18 cellular contexts compared by ENCODE assay signal in the genomic region with DNA sequence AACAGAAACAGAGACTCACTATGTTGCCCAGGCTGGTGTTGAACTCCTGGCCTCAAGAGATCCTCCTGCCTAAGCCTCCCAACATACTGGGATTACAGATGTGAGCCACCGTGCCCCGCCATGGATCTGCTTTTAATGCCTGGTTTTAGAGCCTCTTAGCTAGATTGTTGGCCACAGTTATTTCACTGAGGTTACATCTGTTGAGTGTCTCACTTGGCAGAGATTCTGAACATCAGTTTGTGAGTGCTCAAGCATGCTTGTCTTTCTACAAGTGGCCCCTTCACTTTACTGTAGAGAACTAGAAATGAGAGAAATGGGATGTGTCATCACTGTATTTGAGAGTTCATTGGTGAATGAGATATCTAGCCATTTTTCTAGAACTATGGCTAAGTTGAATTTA.
DNase-seq lines count a peak whose midpoint lies in the region; ATAC-seq and TF ChIP-seq lines count a peak whose summit lies in the region.
"Had no signal": no experiment of that assay in that cellular context is flagged by ENCODE, and none has a peak within 500 bp of the region (broad histone marks: within the 10 kb centered on the region; RNA-seq: fewer than 3 reads in every experiment).

No MANE protein-coding gene starts in this region.

- no peak overlapping the region for H2AK9ac ChIP-seq in IMR-90 (replicated peaks; ENCODE audit: low read depth, low read length, poor library complexity)

- H3K4me1 Mint-ChIP-seq in endodermal cell = peaks cover 5% of the 10 kb centered on the region

- H3K9ac ChIP-seq in IMR-90 (ENCODE audit: low read depth, low read length) (no peak overlapping the region), SK-N-SH (no peak overlapping the region), endodermal cell (ENCODE audit: extremely low read depth, low read length, poor library complexity, severe bottlenecking) (no peak overlapping the region), colonic mucosa (ENCODE audit: low read depth in 2 of 2, low read length in 2 of 2) (no peak overlapping the region)
- H3K9ac ChIP-seq: BLaER1 had no signal

- no peak overlapping the region for H2BK20ac ChIP-seq in IMR-90 (ENCODE audit: low read depth, low read length)

- H3K79me1 ChIP-seq in IMR-90 (ENCODE audit: low read depth in 1 of 2, low read length in 2 of 2) = peaks cover 3 to 34% of the 10 kb centered on the region in 2 experiments; a peak in 3 of 4 replicates

- no peak overlapping the region for H2BK15ac ChIP-seq in IMR-90 (ENCODE audit: low read depth, low read length)

- H2AK5ac ChIP-seq in IMR-90 (ENCODE audit: low read depth, low read length) = peak overlapping the region; percentile 70; the same call in 1 of the 2 replicates

- no peak overlapping the region for H3K4me3 Mint-ChIP-seq in endodermal cell
- H3K4me3 Mint-ChIP-seq: activated CD4-positive, alpha-beta memory T cell treated with anti-CD3 and anti-CD28 coated beads for 36 hours; brain; effector memory CD8-positive, alpha-beta T cell had no signal

- intact Hi-C loops in IMR-90 (cut with micrococcal nuclease) = no loop called here
- intact Hi-C loops in colonic mucosa (cut with DNase I) = no loop called here

- H3K4me2 ChIP-seq in IMR-90 (ENCODE audit: low read depth, low read length) (no peak overlapping the region), SK-N-SH (no peak overlapping the region)
- H3K4me2 ChIP-seq: BLaER1 had no signal

- CTCF ChIA-PET in IMR-90 (lab: Yijun Ruan, JAX) = interaction anchor here (1.0 kb wide), 1 partner anchor 137 kb away, joined by 5 read pairs; no protein-coding TSS in a partner anchor
- CTCF ChIA-PET in SK-N-SH (lab: Yijun Ruan, JAX) = interaction anchor here (1.3 kb wide), 1 partner anchor 19 kb away, joined by 3 read pairs; no protein-coding TSS in a partner anchor

- no peak for TF ChIP-seq POLR2A in IMR-90 (IDR thresholded peaks at IDR 0.05; ENCODE audit: low read depth, low read length)

- ATAC-seq in IMR-90 (ENCODE audit: low read depth) = no peak
- ATAC-seq: effector memory CD8-positive, alpha-beta T cell; heart right ventricle had no signal

- H2BK5ac ChIP-seq in IMR-90 (ENCODE audit: low read depth, low read length, poor library complexity, severe bottlenecking) = peak overlapping the region; percentile 23

- TF ChIP-seq EP300 in SK-N-SH (IDR thresholded peaks at IDR 0.05; ENCODE audit: borderline replicate concordance in 1 of 2, low read depth in 1 of 2, low read length in 1 of 2) = no peak

- H3K9me2 ChIP-seq in SK-N-SH = no peaks in the 10 kb centered on the region

- BruUV-seq in IMR-90 (replicated peaks; lab: Mats Ljungman, UMichigan) = no TSS peak

- H3K56ac ChIP-seq in IMR-90 (ENCODE audit: extremely low read depth, insufficient read depth, low read length) = no peak overlapping the region

- dilution Hi-C loops in IMR-90 (cut with HindIII; ENCODE audit: low sequenced_read_pairs, unreplicated experiment) = no loop called here

- peaks cover 84% of the 10 kb centered on the region for H3K79me2 ChIP-seq in SK-N-SH (ENCODE audit: insufficient read depth)

- no peak overlapping the region for H3K14ac ChIP-seq in IMR-90 (replicated peaks; ENCODE audit: low read depth, low read length)

- TF ChIP-seq RAD21 in IMR-90 (IDR thresholded peaks at IDR 0.05; ENCODE audit: low read length) (no peak), SK-N-SH (IDR thresholded peaks at IDR 0.05; ENCODE audit: low read length) (no peak)

- POLR2A ChIA-PET in IMR-90 (lab: Charles Lee; ENCODE audit: unreplicated experiment) (no interaction called here), SK-N-SH (lab: Yijun Ruan, JAX) (no interaction called here)

- no peak overlapping the region for H3K23ac ChIP-seq in IMR-90 (ENCODE audit: low read depth, low read length)

- H2BK120ac ChIP-seq in IMR-90 (ENCODE audit: low read depth, low read length) = no peak overlapping the region

- no peak for TF ChIP-seq CTCF in IMR-90 (conservative IDR thresholded peaks at IDR 0.05; ENCODE audit: low read depth, low read length)
- no peak for TF ChIP-seq CTCF in SK-N-SH (IDR thresholded peaks at IDR 0.05)
- TF ChIP-seq CTCF in endodermal cell (conservative IDR thresholded peaks at IDR 0.05) = no peak
- no peak for TF ChIP-seq CTCF in colonic mucosa (IDR thresholded peaks at IDR 0.05)

- H2AFZ ChIP-seq in IMR-90 (replicated peaks; ENCODE audit: low read length, poor library complexity) (no peak overlapping the region), SK-N-SH (ENCODE audit: low read depth) (no peak overlapping the region)

- no peaks in the 10 kb centered on the region for H4K20me1 ChIP-seq in IMR-90 (ENCODE audit: insufficient read depth, low read length)
- H4K20me1 ChIP-seq in SK-N-SH (ENCODE audit: insufficient read depth) = no peaks in the 10 kb centered on the region
- H4K20me1 ChIP-seq: BLaER1 had no signal

- H3K36me3 ChIP-seq in IMR-90 (ENCODE audit: control insufficient read depth, insufficient read depth, low read length) (no peaks in the 10 kb centered on the region; the same call in 1 of the 2 replicates), SK-N-SH (replicated peaks in 1 of 2; ENCODE audit: control insufficient read depth in 1 of 2, insufficient read depth in 2 of 2, low read length in 1 of 2) (no peaks in the 10 kb centered on the region), endodermal cell (ENCODE audit: control insufficient read depth, insufficient read depth, low read length) (no peaks in the 10 kb centered on the region), colonic mucosa (no peaks in the 10 kb centered on the region)
- H3K36me3 ChIP-seq: BLaER1, heart right ventricle, thoracic aorta had no signal

- H3K9me3 Mint-ChIP-seq in endodermal cell = peaks cover 6% of the 10 kb centered on the region
- H3K9me3 Mint-ChIP-seq: activated CD4-positive, alpha-beta memory T cell treated with anti-CD3 and anti-CD28 coated beads for 36 hours; activated T-helper 2 cell treated with anti-CD3 and anti-CD28 coated beads, Interferon-gamma antibody, Interleukin-2, Interleukin-4, amounts not matched to agents 10 μg/mL and 5 μg/mL and 100 μg/mL, durations not matched to agents 14 hours and 24 hours and 36 hours; brain; naive B cell had no signal

- no peak overlapping the region for H4K91ac ChIP-seq in IMR-90 (ENCODE audit: insufficient read depth, low read depth, low read length)

- no peaks in the 10 kb centered on the region for H3K27me3 Mint-ChIP-seq in endodermal cell (ENCODE audit: insufficient read depth)
- H3K27me3 Mint-ChIP-seq: brain, progenitor cell of endocrine pancreas had no signal

- H3K4me3 ChIP-seq in IMR-90 (ENCODE audit: insufficient read depth, low read depth, low read length) = no peak overlapping the region
- no peak overlapping the region for H3K4me3 ChIP-seq in SK-N-SH (ENCODE audit: low read depth in 2 of 2, low read length in 1 of 2)
- no peak overlapping the region for H3K4me3 ChIP-seq in endodermal cell (ENCODE audit: low read length)
- H3K4me3 ChIP-seq in colonic mucosa = no peak overlapping the region
- H3K4me3 ChIP-seq: BLaER1, heart right ventricle, thoracic aorta had no signal

- DNase-seq in DMS53 (lab: John Stamatoyannopoulos, UW) (peak; percentile 66), IMR-90 (peak; percentile 83), SK-N-SH (no peak), glomerular visceral epithelial cell (ENCODE audit: extremely low spot score) (peak; percentile 72), H4 (ENCODE audit: low spot score) (no peak), endodermal cell (no peak), colonic mucosa (no peak), HuH-7.5 (ENCODE audit: low spot score) (no peak)
- DNase-seq: activated CD4-positive, alpha-beta memory T cell treated with anti-CD3 and anti-CD28 coated beads for 36 hours; effector memory CD8-positive, alpha-beta T cell; heart right ventricle; naive B cell; Right ventricle myocardium superior had no signal

- H4K8ac ChIP-seq in IMR-90 (ENCODE audit: low read depth in 2 of 2, low read length in 2 of 2) = no peak overlapping the region

- H3K9me3 ChIP-seq in IMR-90 (ENCODE audit: control insufficient read depth, insufficient read depth, low read length) (no peaks in the 10 kb centered on the region), SK-N-SH (no peaks in the 10 kb centered on the region), endodermal cell (ENCODE audit: control insufficient read depth, low read length) (no peaks in the 10 kb centered on the region), colonic mucosa (no peaks in the 10 kb centered on the region)
- H3K9me3 ChIP-seq: heart right ventricle, thoracic aorta had no signal

- H3K4ac ChIP-seq in IMR-90 (ENCODE audit: low read depth, low read length) = no peak overlapping the region

- in situ Hi-C loops in IMR-90 (cut with MboI; ENCODE audit: low sequenced_read_pairs) = no loop called here

- no CpG with 5 or more reads among the region's 2 CpGs for WGBS in IMR-90 (ENCODE audit: extremely low coverage in 2 of 2, insufficient read length in 1 of 2), 2 experiments
- WGBS in SK-N-SH (ENCODE audit: low lambda C conversion rate) = 96% methylated on average over 2 of the region's 2 CpGs
- 97 to 100% methylated on average over 2 of the region's 2 CpGs for WGBS in endodermal cell (ENCODE audit: insufficient coverage in 1 of 2, insufficient read length in 1 of 2), 2 experiments

- H3K27me3 ChIP-seq in IMR-90 (ENCODE audit: control insufficient read depth, insufficient read depth, low read length) = no peaks in the 10 kb centered on the region
- H3K27me3 ChIP-seq in SK-N-SH (ENCODE audit: insufficient read depth) = no peaks in the 10 kb centered on the region
- no peaks in the 10 kb centered on the region for H3K27me3 ChIP-seq in endodermal cell (ENCODE audit: control insufficient read depth, insufficient read depth, low read length, poor library complexity, severe bottlenecking)
- H3K27me3 ChIP-seq in colonic mucosa = no peaks in the 10 kb centered on the region
- H3K27me3 ChIP-seq: BLaER1, heart right ventricle had no signal

- H3F3A ChIP-seq in SK-N-SH (replicated peaks; ENCODE audit: insufficient read depth) = peaks cover 41% of the 10 kb centered on the region

- peaks cover 7% of the 10 kb centered on the region for H3K4me1 ChIP-seq in IMR-90 (ENCODE audit: control insufficient read depth, insufficient read depth, low read length)
- H3K4me1 ChIP-seq in SK-N-SH (ENCODE audit: control insufficient read depth in 1 of 2, insufficient read depth in 2 of 2, low read depth in 1 of 2, low read length in 1 of 2) = peaks cover 2 to 22% of the 10 kb centered on the region in 2 experiments; a peak in 3 of 4 replicates
- H3K4me1 ChIP-seq in endodermal cell (ENCODE audit: control insufficient read depth, insufficient read depth, low read length) = no peaks in the 10 kb centered on the region
- H3K4me1 ChIP-seq in colonic mucosa = no peaks in the 10 kb centered on the region

- H4K5ac ChIP-seq in IMR-90 (ENCODE audit: low read depth, low read length) = no peak overlapping the region

- no peak overlapping the region for H3K27ac Mint-ChIP-seq in endodermal cell
- H3K27ac Mint-ChIP-seq: activated CD4-positive, alpha-beta memory T cell treated with anti-CD3 and anti-CD28 coated beads for 36 hours; activated T-helper 2 cell treated with anti-CD3 and anti-CD28 coated beads, Interferon-gamma antibody, Interleukin-2, Interleukin-4, amounts not matched to agents 10 μg/mL and 5 μg/mL and 100 μg/mL, durations not matched to agents 14 hours and 24 hours and 36 hours; brain; effector memory CD8-positive, alpha-beta T cell; naive B cell; progenitor cell of endocrine pancreas had no signal

- no peak overlapping the region for H3K27ac ChIP-seq in IMR-90 (ENCODE audit: insufficient read depth, low read length)
- H3K27ac ChIP-seq in SK-N-SH (ENCODE audit: low read depth in 2 of 2, low read length in 1 of 2) = peak overlapping the region in 1 of 2 experiments; percentile 92; a peak in 2 of 4 replicates
- H3K27ac ChIP-seq in endodermal cell (ENCODE audit: low read depth, low read length) = no peak overlapping the region
- H3K27ac ChIP-seq in colonic mucosa = no peak overlapping the region
- H3K27ac ChIP-seq: BLaER1, heart right ventricle had no signal

- peaks cover 18% of the 10 kb centered on the region for H3K36me3 Mint-ChIP-seq in endodermal cell (ENCODE audit: low read depth)
- H3K36me3 Mint-ChIP-seq: activated CD4-positive, alpha-beta memory T cell treated with anti-CD3 and anti-CD28 coated beads for 36 hours; brain; naive B cell had no signal

- peaks cover 15% of the 10 kb centered on the region for H3K9me1 ChIP-seq in IMR-90 (ENCODE audit: insufficient read depth, low read length)

- H3K18ac ChIP-seq in IMR-90 (ENCODE audit: low read depth, low read length) = no peak overlapping the region

Comparison
In these comparisons a context has a peak if more than half of its experiments do, and no peak if none do; other contexts are left out.
1. DNase-seq: peak in DMS53 (single experiment), IMR-90 (single experiment) and glomerular visceral epithelial cell (single experiment); none in SK-N-SH (single experiment), H4 (single experiment), endodermal cell (single experiment), colonic mucosa (single experiment) and HuH-7.5 (single experiment).